ENCODE assay signal across 23 cellular contexts in the genomic region with DNA sequence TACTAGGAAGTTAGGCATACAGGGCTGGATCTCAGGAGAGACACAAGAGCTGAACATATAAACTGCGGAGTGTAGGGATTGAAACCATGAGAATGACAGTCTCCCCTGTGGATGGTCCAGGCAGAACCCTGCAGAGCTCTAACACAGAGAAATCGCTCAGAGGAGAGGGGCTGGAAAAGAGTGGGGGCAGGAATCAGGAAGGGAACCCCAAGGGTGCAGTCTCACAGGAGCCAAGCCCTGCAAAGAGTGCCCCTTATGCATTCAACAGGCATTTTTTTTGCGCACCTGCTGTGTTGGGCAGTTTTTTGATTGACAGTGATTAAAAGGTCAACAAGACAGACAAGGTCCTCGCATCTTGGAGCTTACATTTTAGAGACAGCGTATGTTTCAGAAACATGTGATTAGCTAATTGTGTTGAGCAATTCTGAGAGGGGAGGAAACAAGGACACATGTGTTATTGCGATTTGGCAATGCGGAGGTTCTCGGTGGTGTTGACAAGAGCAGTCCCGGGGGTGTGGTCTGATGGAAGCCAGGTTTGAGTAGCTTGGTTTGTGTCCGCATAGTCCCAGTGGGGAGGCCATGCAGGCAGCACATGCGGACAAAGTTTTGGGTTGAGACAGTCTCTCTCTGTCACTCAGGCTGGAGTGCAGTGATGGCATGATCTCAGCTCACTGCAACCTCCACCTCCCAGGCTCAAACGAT.
DNase-seq lines count a peak whose midpoint lies in the region; ATAC-seq, FAIRE-seq and TF ChIP-seq lines count a peak whose summit lies in the region.
"Had no signal": no experiment of that assay in that cellular context is flagged by ENCODE, and none has a peak within 500 bp of the region (broad histone marks: within the 10 kb centered on the region; RNA-seq: fewer than 3 reads in every experiment).

No MANE protein-coding gene starts in this region.

- H3K4me3 ChIP-seq in endodermal cell (ENCODE audit: low read length): no peak overlapping the region
- H3K4me3 ChIP-seq in right cardiac atrium (ENCODE audit: low read length): no peak overlapping the region
- no peak overlapping the region for H3K4me3 ChIP-seq in smooth muscle cell
- H3K4me3 ChIP-seq: GM23338 had no signal

- H3K9me3 ChIP-seq in endodermal cell (ENCODE audit: control insufficient read depth, low read length) (peaks cover 5% of the 10 kb centered on the region), right cardiac atrium (ENCODE audit: control insufficient read depth, low read length) (no peaks in the 10 kb centered on the region), smooth muscle cell (replicated peaks; ENCODE audit: low read depth) (peaks cover 4% of the 10 kb centered on the region)

- 92 to 98% methylated on average over 7 to 12 of the region's 12 CpGs for WGBS in endodermal cell (ENCODE audit: insufficient coverage in 1 of 2, insufficient read length in 1 of 2), 2 experiments
- 45% methylated on average over 12 of the region's 12 CpGs for WGBS in right cardiac atrium
- 88% methylated on average over 12 of the region's 12 CpGs for WGBS in smooth muscle cell (ENCODE audit: low lambda C conversion rate)

- no peak overlapping the region for H2AFZ ChIP-seq in smooth muscle cell (ENCODE audit: low read depth)
- H2AFZ ChIP-seq: GM23338 had no signal

- H3F3A ChIP-seq in smooth muscle cell (ENCODE audit: low read depth): no peaks in the 10 kb centered on the region

- intact Hi-C loops in right cardiac atrium (cut with DNase I): no loop called here

- no peaks in the 10 kb centered on the region for H3K79me2 ChIP-seq in smooth muscle cell (ENCODE audit: low read depth)

- H4K20me1 ChIP-seq in smooth muscle cell (ENCODE audit: low read depth): no peaks in the 10 kb centered on the region

- H3K27ac ChIP-seq in endodermal cell (ENCODE audit: low read depth, low read length) (no peak overlapping the region), right cardiac atrium (ENCODE audit: low read length) (no peak overlapping the region), smooth muscle cell (ENCODE audit: low read depth) (no peak overlapping the region), substantia nigra (ENCODE audit: low read depth, low read length, poor library complexity, severe bottlenecking) (no peak overlapping the region)

- no peak overlapping the region for H3K27ac Mint-ChIP-seq in endodermal cell
- H3K27ac Mint-ChIP-seq: GM23338 had no signal

- no peaks in the 10 kb centered on the region for H3K36me3 Mint-ChIP-seq in endodermal cell (ENCODE audit: low read depth)

- no peaks in the 10 kb centered on the region for H3K4me1 Mint-ChIP-seq in endodermal cell
- H3K4me1 Mint-ChIP-seq: GM23338 had no signal

- no peak for TF ChIP-seq CTCF in endodermal cell (conservative IDR thresholded peaks at IDR 0.05)
- no peak for TF ChIP-seq CTCF in smooth muscle cell (IDR thresholded peaks at IDR 0.05; ENCODE audit: borderline replicate concordance, insufficient read depth, poor library complexity, severe bottlenecking)

- DNase-seq in AG08395 (ENCODE audit: low spot score): peak; percentile 24
- DNase-seq in MV-4-11 (lab: John Stamatoyannopoulos, UW): peak; percentile 78
- DNase-seq in endodermal cell: peak; percentile 20
- peak; percentile 87 to 93 (median 88) for DNase-seq in right cardiac atrium
- DNase-seq in smooth muscle cell (lab: John Stamatoyannopoulos, UW; ENCODE audit: unreplicated experiment): no peak
- no peak for DNase-seq in substantia nigra (lab: John Stamatoyannopoulos, UW)
- no peak for DNase-seq in GM12891 (ENCODE audit: insufficient read length, low spot score)
- DNase-seq: activated naive CD4-positive, alpha-beta T cell treated with anti-CD3 and anti-CD28 coated beads, Interleukin-2, amount 50 U/mL, for 16 hours; DMS153; GDM1; hypothalamus; islet precursor cell; KBM-7; NCI-H1092 treated with DMSO at 0.1 percent for 48 hours; NCI-H2081 treated with DMSO at 0.1 percent for 48 hours; NK-92 treated with Interleukin-12 subunit alpha and Interleukin-12 subunit beta, amount 100 ng/mL, for 24 hours; RPMI8226; stimulated activated CD4-positive, alpha-beta T cell treated with anti-CD3 and anti-CD28 coated beads, Interleukin-12 subunit alpha, Interleukin-12 subunit beta, amount 100 ng/mL, for 4 hours; stimulated activated CD8-positive, alpha-beta memory T cell treated with anti-CD3 and anti-CD28 coated beads, Interleukin-4, amount 100 ng/mL, for 48 hours had no signal

- ATAC-seq in right cardiac atrium (peak; percentile 93 to 95), HG02870 (IDR thresholded peaks at IDR 0.05; ENCODE audit: unreplicated experiment) (no peak)
- ATAC-seq: GM23338 had no signal

- no peak for TF ChIP-seq POLR2A in GM12891 (IDR thresholded peaks at IDR 0.05; ENCODE audit: low read depth, low read length)

- H3K36me3 ChIP-seq in endodermal cell (ENCODE audit: control insufficient read depth, insufficient read depth, low read length) (no peaks in the 10 kb centered on the region), smooth muscle cell (ENCODE audit: low read depth) (no peaks in the 10 kb centered on the region)

- H3K9ac ChIP-seq in endodermal cell (ENCODE audit: extremely low read depth, low read length, poor library complexity, severe bottlenecking) (no peak overlapping the region), smooth muscle cell (ENCODE audit: low read depth) (no peak overlapping the region)

- H3K4me1 ChIP-seq in endodermal cell (ENCODE audit: control insufficient read depth, insufficient read depth, low read length) (no peaks in the 10 kb centered on the region), right cardiac atrium (ENCODE audit: control insufficient read depth, insufficient read depth, low read length) (no peaks in the 10 kb centered on the region), smooth muscle cell (ENCODE audit: low read depth) (no peaks in the 10 kb centered on the region)

- no peak overlapping the region for H3K4me3 Mint-ChIP-seq in endodermal cell
- H3K4me3 Mint-ChIP-seq: GM23338 had no signal

- no peak overlapping the region for H3K4me2 ChIP-seq in smooth muscle cell
- H3K4me2 ChIP-seq: GM23338 had no signal

- no peaks in the 10 kb centered on the region for H3K27me3 ChIP-seq in endodermal cell (ENCODE audit: control insufficient read depth, insufficient read depth, low read length, poor library complexity, severe bottlenecking)
- H3K27me3 ChIP-seq in right cardiac atrium (ENCODE audit: control insufficient read depth, insufficient read depth): no peaks in the 10 kb centered on the region
- no peaks in the 10 kb centered on the region for H3K27me3 ChIP-seq in smooth muscle cell (ENCODE audit: low read depth)

- no peaks in the 10 kb centered on the region for H3K27me3 Mint-ChIP-seq in endodermal cell (ENCODE audit: insufficient read depth)

- peaks cover 16% of the 10 kb centered on the region for H3K9me3 Mint-ChIP-seq in endodermal cell

- FAIRE-seq in GM12891 (lab: Jason Lieb, UNC): no peak
- FAIRE-seq: astrocyte, urothelium cell line had no signal

TF ChIP-seq in GM12891, 5 proteins besides CTCF, POLR2A, EP300 and RAD21:
- TF ChIP-seq POLR2AphosphoS5 (IDR thresholded peaks at IDR 0.05; ENCODE audit: low read depth, low read length): no peak
- no peak for TF ChIP-seq TAF1 (IDR thresholded peaks at IDR 0.05; ENCODE audit: low read depth, low read length)
- TF ChIP-seq PAX5 (IDR thresholded peaks at IDR 0.05; ENCODE audit: insufficient read depth, low read length, severe bottlenecking): no peak
- no peak for TF ChIP-seq POU2F2 (IDR thresholded peaks at IDR 0.05; ENCODE audit: low read depth, low read length)
- TF ChIP-seq SPI1 (IDR thresholded peaks at IDR 0.05; ENCODE audit: low read depth, low read length): no peak

Comparison
In these comparisons a context has a peak if more than half of its experiments do, and no peak if none do; other contexts are left out.
1. DNase-seq: peak in AG08395 (single experiment), MV-4-11 (single experiment), endodermal cell (single experiment) and right cardiac atrium (3 of 3); none in smooth muscle cell (single experiment), substantia nigra (0 of 49) and GM12891 (single experiment).